Comparison of ENCODE assay signal across 1 cellular context in the genomic region with DNA sequence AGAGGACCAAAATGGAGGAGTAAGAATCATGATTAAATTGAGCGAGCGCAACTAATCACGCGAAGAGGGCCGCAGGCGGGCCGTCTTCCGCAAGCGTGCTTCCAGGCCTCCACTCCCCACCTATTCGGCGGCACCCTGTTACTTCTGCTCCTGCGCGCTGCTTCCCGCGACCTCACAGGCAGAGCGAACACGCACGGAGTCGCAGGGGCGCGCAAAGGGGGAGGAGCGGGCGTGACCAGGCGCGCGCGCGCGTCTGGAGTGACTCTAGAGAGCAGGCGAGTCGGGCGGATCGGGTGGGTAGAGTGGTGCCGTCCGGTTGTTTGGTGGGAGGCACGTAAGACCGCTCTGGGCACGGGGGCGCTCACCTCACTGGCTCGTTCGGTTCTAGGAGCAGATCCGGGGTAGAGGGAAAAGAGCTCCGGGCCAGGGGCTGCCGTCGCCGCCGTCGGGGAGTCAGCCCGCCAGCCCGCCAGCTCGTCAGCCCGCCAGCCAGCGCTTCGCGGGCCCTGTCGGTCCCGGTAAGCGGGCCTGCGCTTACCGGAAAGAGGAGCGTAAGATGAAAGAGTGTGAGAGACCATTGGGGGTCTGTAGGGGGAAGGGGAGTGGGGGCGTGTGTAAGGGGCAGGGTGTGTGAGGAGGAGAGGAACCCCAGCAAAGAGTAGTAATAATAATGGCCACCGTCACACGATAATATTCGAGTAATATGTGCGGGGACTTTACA.
TF ChIP-seq lines count a peak whose summit lies in the region.

A gene (plus strand): TSS at position 377 of the 721 bp plus-strand sequence. CDS start 4,652 bp downstream, outside the sequence.

TF ChIP-seq in HepG2, 621 proteins besides CTCF, POLR2A, EP300 and RAD21 (continued from another document and continues in another):
- TF ChIP-seq, protein P1, sequence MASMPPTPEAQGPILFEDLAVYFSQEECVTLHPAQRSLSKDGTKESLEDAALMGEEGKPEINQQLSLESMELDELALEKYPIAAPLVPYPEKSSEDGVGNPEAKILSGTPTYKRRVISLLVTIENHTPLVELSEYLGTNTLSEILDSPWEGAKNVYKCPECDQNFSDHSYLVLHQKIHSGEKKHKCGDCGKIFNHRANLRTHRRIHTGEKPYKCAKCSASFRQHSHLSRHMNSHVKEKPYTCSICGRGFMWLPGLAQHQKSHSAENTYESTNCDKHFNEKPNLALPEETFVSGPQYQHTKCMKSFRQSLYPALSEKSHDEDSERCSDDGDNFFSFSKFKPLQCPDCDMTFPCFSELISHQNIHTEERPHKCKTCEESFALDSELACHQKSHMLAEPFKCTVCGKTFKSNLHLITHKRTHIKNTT (CRISPR knock-in tag; IDR thresholded peaks at IDR 0.05) = no peak
- TF ChIP-seq, protein P2, sequence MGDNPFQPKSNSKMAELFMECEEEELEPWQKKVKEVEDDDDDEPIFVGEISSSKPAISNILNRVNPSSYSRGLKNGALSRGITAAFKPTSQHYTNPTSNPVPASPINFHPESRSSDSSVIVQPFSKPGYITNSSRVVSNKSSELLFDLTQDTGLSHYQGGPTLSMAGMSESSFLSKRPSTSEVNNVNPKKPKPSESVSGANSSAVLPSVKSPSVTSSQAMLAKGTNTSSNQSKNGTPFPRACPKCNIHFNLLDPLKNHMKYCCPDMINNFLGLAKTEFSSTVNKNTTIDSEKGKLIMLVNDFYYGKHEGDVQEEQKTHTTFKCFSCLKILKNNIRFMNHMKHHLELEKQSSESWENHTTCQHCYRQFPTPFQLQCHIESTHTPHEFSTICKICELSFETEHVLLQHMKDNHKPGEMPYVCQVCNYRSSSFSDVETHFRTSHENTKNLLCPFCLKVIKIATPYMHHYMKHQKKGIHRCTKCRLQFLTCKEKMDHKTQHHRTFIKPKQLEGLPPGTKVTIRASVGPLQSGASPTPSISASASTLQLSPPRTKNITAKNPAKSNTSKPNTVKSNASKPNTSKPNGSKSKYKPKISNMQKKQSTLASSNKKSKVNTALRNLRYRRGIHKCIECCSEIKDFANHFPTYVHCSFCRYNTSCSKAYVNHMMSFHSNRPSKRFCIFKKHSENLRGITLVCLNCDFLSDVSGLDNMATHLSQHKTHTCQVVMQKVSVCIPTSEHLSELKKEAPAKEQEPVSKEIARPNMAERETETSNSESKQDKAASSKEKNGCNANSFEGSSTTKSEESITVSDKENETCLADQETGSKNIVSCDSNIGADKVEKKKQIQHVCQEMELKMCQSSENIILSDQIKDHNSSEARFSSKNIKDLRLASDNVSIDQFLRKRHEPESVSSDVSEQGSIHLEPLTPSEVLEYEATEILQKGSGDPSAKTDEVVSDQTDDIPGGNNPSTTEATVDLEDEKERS (CRISPR knock-in tag; IDR thresholded peaks at IDR 0.05) = 0 out of 2 replicates have a peak, but pooled peaks have one; percentile 21
- TF ChIP-seq, protein P3, sequence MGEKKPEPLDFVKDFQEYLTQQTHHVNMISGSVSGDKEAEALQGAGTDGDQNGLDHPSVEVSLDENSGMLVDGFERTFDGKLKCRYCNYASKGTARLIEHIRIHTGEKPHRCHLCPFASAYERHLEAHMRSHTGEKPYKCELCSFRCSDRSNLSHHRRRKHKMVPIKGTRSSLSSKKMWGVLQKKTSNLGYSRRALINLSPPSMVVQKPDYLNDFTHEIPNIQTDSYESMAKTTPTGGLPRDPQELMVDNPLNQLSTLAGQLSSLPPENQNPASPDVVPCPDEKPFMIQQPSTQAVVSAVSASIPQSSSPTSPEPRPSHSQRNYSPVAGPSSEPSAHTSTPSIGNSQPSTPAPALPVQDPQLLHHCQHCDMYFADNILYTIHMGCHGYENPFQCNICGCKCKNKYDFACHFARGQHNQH (CRISPR knock-in tag; IDR thresholded peaks at IDR 0.05) = peak; percentile 63
- TF ChIP-seq XRCC5 (optimal IDR thresholded peaks at IDR 0.05; ENCODE audit: low read length) (peak; percentile 91), FOXC1 (CRISPR knock-in tag; IDR thresholded peaks at IDR 0.05; ENCODE audit: borderline replicate concordance) (no peak), ISL2 (CRISPR knock-in tag; IDR thresholded peaks at IDR 0.05) (peak; percentile 14; the same call in 1 of the 2 replicates), JUN (CRISPR knock-in tag; IDR thresholded peaks at IDR 0.05) (no peak), KDM3A (CRISPR knock-in tag; IDR thresholded peaks at IDR 0.05; ENCODE audit: low read depth) (0 out of 2 replicates have a peak, but pooled peaks have one; percentile 35), ZNF235 (CRISPR knock-in tag; IDR thresholded peaks at IDR 0.05; ENCODE audit: borderline replicate concordance) (no peak), SMAD1 (CRISPR knock-in tag; IDR thresholded peaks at IDR 0.05; ENCODE audit: borderline replicate concordance, low read depth) (peak; percentile 61; the same call in 1 of the 2 replicates), HNRNPK (IDR thresholded peaks at IDR 0.05; ENCODE audit: low read depth, low read length, poor library complexity, severe bottlenecking) (peak; percentile 83), FOXK1 (CRISPR knock-in tag; IDR thresholded peaks at IDR 0.05; ENCODE audit: borderline replicate concordance, low read depth) (peak; percentile 58; the same call in 1 of the 2 replicates), HOXA5 (CRISPR knock-in tag; IDR thresholded peaks at IDR 0.05) (peak; percentile 83), ZNF614 (CRISPR knock-in tag; IDR thresholded peaks at IDR 0.05; ENCODE audit: borderline replicate concordance) (no peak), NFIB (CRISPR knock-in tag; IDR thresholded peaks at IDR 0.05; ENCODE audit: borderline replicate concordance) (no peak), ZNF552 (CRISPR knock-in tag; IDR thresholded peaks at IDR 0.05; ENCODE audit: borderline replicate concordance) (no peak), ARID2 (CRISPR knock-in tag; IDR thresholded peaks at IDR 0.05; ENCODE audit: borderline replicate concordance) (no peak), ZNF563 (CRISPR knock-in tag; IDR thresholded peaks at IDR 0.05) (peak; percentile 83), ATM (IDR thresholded peaks at IDR 0.05; ENCODE audit: borderline replicate concordance) (no peak), TBL1XR1 (IDR thresholded peaks at IDR 0.05; ENCODE audit: borderline replicate concordance, low read length, partially characterized antibody) (peak; percentile 15), ZNF274 (CRISPR knock-in tag; IDR thresholded peaks at IDR 0.05) (no peak; the same call in 1 of the 2 replicates), CEBPB (IDR thresholded peaks at IDR 0.05; ENCODE audit: borderline replicate concordance, low read depth, low read length) (no peak), NFIC (IDR thresholded peaks at IDR 0.05; ENCODE audit: low read length) (0 out of 2 replicates have a peak, but pooled peaks have one; percentile 31), ZFY (CRISPR knock-in tag; IDR thresholded peaks at IDR 0.05) (peak; percentile 73), NFYC (CRISPR knock-in tag; IDR thresholded peaks at IDR 0.05) (no peak), ZNF180 (CRISPR knock-in tag; IDR thresholded peaks at IDR 0.05; ENCODE audit: borderline replicate concordance, low read depth) (no peak), HNRNPUL1 (IDR thresholded peaks at IDR 0.05; ENCODE audit: low read depth, low read length) (0 out of 2 replicates have a peak, but pooled peaks have one; percentile 49), KMT2B (CRISPR knock-in tag; IDR thresholded peaks at IDR 0.05) (peak; percentile 91), SIN3A (IDR thresholded peaks at IDR 0.05; ENCODE audit: borderline replicate concordance, low read depth, low read length) (no peak), KAT7 (CRISPR knock-in tag; IDR thresholded peaks at IDR 0.05; ENCODE audit: borderline replicate concordance) (peak; percentile 39; the same call in 1 of the 2 replicates), DMAP1 (CRISPR knock-in tag; IDR thresholded peaks at IDR 0.05) (peak; percentile 75; the same call in 1 of the 2 replicates), SYNCRIP (IDR thresholded peaks at IDR 0.05; ENCODE audit: insufficient read depth, low read depth, low read length) (no peak), SOX6 (IDR thresholded peaks at IDR 0.05) (no peak), SOX6 (CRISPR knock-in tag; IDR thresholded peaks at IDR 0.05) (peak; percentile 82), TP53 (CRISPR knock-in tag; conservative IDR thresholded peaks at IDR 0.05) (no peak), POGZ (CRISPR knock-in tag; IDR thresholded peaks at IDR 0.05) (peak; percentile 88)
- TF ChIP-seq, protein P4, sequence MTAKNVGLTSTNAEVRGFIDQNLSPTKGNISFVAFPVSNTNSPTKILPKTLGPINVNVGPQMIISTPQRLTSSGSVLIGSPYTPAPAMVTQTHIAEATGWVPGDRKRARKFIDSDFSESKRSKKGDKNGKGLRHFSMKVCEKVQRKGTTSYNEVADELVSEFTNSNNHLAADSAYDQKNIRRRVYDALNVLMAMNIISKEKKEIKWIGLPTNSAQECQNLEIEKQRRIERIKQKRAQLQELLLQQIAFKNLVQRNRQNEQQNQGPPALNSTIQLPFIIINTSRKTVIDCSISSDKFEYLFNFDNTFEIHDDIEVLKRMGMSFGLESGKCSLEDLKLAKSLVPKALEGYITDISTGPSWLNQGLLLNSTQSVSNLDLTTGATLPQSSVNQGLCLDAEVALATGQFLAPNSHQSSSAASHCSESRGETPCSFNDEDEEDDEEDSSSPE (CRISPR knock-in tag; IDR thresholded peaks at IDR 0.05) = peak; percentile 84
- TF ChIP-seq, protein P5, sequence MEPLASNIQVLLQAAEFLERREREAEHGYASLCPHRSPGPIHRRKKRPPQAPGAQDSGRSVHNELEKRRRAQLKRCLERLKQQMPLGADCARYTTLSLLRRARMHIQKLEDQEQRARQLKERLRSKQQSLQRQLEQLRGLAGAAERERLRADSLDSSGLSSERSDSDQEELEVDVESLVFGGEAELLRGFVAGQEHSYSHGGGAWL (CRISPR knock-in tag; IDR thresholded peaks at IDR 0.05) = peak; percentile 42; the same call in 1 of the 2 replicates
- TF ChIP-seq, protein P6, sequence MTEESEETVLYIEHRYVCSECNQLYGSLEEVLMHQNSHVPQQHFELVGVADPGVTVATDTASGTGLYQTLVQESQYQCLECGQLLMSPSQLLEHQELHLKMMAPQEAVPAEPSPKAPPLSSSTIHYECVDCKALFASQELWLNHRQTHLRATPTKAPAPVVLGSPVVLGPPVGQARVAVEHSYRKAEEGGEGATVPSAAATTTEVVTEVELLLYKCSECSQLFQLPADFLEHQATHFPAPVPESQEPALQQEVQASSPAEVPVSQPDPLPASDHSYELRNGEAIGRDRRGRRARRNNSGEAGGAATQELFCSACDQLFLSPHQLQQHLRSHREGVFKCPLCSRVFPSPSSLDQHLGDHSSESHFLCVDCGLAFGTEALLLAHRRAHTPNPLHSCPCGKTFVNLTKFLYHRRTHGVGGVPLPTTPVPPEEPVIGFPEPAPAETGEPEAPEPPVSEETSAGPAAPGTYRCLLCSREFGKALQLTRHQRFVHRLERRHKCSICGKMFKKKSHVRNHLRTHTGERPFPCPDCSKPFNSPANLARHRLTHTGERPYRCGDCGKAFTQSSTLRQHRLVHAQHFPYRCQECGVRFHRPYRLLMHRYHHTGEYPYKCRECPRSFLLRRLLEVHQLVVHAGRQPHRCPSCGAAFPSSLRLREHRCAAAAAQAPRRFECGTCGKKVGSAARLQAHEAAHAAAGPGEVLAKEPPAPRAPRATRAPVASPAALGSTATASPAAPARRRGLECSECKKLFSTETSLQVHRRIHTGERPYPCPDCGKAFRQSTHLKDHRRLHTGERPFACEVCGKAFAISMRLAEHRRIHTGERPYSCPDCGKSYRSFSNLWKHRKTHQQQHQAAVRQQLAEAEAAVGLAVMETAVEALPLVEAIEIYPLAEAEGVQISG (CRISPR knock-in tag; IDR thresholded peaks at IDR 0.05) = peak; percentile 99
- TF ChIP-seq, protein P7, sequence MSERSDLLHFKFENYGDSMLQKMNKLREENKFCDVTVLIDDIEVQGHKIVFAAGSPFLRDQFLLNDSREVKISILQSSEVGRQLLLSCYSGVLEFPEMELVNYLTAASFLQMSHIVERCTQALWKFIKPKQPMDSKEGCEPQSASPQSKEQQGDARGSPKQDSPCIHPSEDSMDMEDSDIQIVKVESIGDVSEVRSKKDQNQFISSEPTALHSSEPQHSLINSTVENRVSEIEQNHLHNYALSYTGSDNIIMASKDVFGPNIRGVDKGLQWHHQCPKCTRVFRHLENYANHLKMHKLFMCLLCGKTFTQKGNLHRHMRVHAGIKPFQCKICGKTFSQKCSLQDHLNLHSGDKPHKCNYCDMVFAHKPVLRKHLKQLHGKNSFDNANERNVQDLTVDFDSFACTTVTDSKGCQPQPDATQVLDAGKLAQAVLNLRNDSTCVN (CRISPR knock-in tag; IDR thresholded peaks at IDR 0.05; ENCODE audit: borderline replicate concordance) = peak; percentile 97
- TF ChIP-seq, protein P8, sequence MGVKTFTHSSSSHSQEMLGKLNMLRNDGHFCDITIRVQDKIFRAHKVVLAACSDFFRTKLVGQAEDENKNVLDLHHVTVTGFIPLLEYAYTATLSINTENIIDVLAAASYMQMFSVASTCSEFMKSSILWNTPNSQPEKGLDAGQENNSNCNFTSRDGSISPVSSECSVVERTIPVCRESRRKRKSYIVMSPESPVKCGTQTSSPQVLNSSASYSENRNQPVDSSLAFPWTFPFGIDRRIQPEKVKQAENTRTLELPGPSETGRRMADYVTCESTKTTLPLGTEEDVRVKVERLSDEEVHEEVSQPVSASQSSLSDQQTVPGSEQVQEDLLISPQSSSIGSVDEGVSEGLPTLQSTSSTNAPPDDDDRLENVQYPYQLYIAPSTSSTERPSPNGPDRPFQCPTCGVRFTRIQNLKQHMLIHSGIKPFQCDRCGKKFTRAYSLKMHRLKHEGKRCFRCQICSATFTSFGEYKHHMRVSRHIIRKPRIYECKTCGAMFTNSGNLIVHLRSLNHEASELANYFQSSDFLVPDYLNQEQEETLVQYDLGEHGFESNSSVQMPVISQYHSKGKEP (CRISPR knock-in tag; IDR thresholded peaks at IDR 0.05) = no peak
- TF ChIP-seq, protein P9, sequence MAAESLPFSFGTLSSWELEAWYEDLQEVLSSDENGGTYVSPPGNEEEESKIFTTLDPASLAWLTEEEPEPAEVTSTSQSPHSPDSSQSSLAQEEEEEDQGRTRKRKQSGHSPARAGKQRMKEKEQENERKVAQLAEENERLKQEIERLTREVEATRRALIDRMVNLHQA (CRISPR knock-in tag; IDR thresholded peaks at IDR 0.05) = no peak
- TF ChIP-seq, protein P10, sequence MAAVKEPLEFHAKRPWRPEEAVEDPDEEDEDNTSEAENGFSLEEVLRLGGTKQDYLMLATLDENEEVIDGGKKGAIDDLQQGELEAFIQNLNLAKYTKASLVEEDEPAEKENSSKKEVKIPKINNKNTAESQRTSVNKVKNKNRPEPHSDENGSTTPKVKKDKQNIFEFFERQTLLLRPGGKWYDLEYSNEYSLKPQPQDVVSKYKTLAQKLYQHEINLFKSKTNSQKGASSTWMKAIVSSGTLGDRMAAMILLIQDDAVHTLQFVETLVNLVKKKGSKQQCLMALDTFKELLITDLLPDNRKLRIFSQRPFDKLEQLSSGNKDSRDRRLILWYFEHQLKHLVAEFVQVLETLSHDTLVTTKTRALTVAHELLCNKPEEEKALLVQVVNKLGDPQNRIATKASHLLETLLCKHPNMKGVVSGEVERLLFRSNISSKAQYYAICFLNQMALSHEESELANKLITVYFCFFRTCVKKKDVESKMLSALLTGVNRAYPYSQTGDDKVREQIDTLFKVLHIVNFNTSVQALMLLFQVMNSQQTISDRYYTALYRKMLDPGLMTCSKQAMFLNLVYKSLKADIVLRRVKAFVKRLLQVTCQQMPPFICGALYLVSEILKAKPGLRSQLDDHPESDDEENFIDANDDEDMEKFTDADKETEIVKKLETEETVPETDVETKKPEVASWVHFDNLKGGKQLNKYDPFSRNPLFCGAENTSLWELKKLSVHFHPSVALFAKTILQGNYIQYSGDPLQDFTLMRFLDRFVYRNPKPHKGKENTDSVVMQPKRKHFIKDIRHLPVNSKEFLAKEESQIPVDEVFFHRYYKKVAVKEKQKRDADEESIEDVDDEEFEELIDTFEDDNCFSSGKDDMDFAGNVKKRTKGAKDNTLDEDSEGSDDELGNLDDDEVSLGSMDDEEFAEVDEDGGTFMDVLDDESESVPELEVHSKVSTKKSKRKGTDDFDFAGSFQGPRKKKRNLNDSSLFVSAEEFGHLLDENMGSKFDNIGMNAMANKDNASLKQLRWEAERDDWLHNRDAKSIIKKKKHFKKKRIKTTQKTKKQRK (IDR thresholded peaks at IDR 0.05; ENCODE audit: low read length) = no peak
